9 cellular contexts compared by ENCODE assay signal in genomic region chr17:78082355-78082872, GRCh38. TPM values are rescaled to one million over a fixed set of nuclear protein-coding genes. Genes with fewer than 3 reads are reported as not detected.
DNase-seq lines count a peak whose midpoint lies in the region; TF ChIP-seq lines count a peak whose summit lies in the region.
"Not testable (repeated sequence)": the region's sequence is repeated elsewhere in the genome, so short reads cannot be mapped to it uniquely, and the experiment has no call there.
"Had no signal": no experiment of that assay in that cellular context is flagged by ENCODE, and none has a peak within 500 bp of the region (broad histone marks: within the 10 kb centered on the region; RNA-seq: fewer than 3 reads in every experiment).

No MANE protein-coding gene starts in this region.

- peak overlapping the region; percentile 34 for H3K27ac Mint-ChIP-seq in activated naive CD8-positive, alpha-beta T cell

- H3K9me3 ChIP-seq in esophagus muscularis mucosa, right atrium auricular region: not testable (repeated sequence)

- not testable (repeated sequence) for TF ChIP-seq POLR2A in esophagus muscularis mucosa (IDR thresholded peaks at IDR 0.05; ENCODE audit: low read depth)

- H3K4me3 Mint-ChIP-seq in activated naive CD8-positive, alpha-beta T cell, result not testable (repeated sequence)

- intact Hi-C loops in esophagus muscularis mucosa (cut with DNase I), result not testable (repeated sequence)
- intact Hi-C loops in posterior cingulate gyrus (cut with DNase I), result loop anchor here (10.0 kb wide), 1 partner anchor 172 kb away; no protein-coding TSS in a partner anchor

- H3K27me3 ChIP-seq in esophagus muscularis mucosa, right atrium auricular region: not testable (repeated sequence)

- TF ChIP-seq CTCF in esophagus muscularis mucosa (IDR thresholded peaks at IDR 0.05); right atrium auricular region (IDR thresholded peaks at IDR 0.05): not testable (repeated sequence)

- H3K4me3 ChIP-seq in esophagus muscularis mucosa, right atrium auricular region: not testable (repeated sequence)

- not testable (repeated sequence) for H3K27me3 Mint-ChIP-seq in activated naive CD8-positive, alpha-beta T cell

- DNase-seq in DMS 273 (lab: John Stamatoyannopoulos, UW; ENCODE audit: unreplicated experiment), result peak; percentile 45
- DNase-seq in NCI-H1694 (lab: John Stamatoyannopoulos, UW), result peak; percentile 39
- DNase-seq in OCI-M1 (lab: John Stamatoyannopoulos, UW), result peak; percentile 64
- not testable (repeated sequence) for DNase-seq in esophagus muscularis mucosa (ENCODE audit: extremely low spot score); right atrium auricular region (ENCODE audit: low spot score)
- peak in 8 of 10 donors; percentile 34 to 90 (median 58) for DNase-seq in posterior cingulate gyrus

- H3K36me3 ChIP-seq in esophagus muscularis mucosa (peaks cover 61 to 100% (median 78%) of the 10 kb centered on the region in 4 donors), right atrium auricular region (peaks cover 48% of the 10 kb centered on the region)

- H3K4me1 ChIP-seq in esophagus muscularis mucosa, result peaks cover 0 to 15% (median 5%) of the 10 kb centered on the region in 4 donors
- H3K4me1 ChIP-seq in right atrium auricular region, result peaks cover 0 to 19% of the 10 kb centered on the region in 2 donors

- 65% methylated on average over 5 of the region's 5 CpGs for WGBS in esophagus muscularis mucosa

- H3K9me3 Mint-ChIP-seq in activated naive CD8-positive, alpha-beta T cell (ENCODE audit: low read depth), result not testable (repeated sequence)

- H3K4me1 Mint-ChIP-seq in activated naive CD8-positive, alpha-beta T cell (ENCODE audit: low read depth), result not testable (repeated sequence)

- TF ChIP-seq EP300 in esophagus muscularis mucosa (IDR thresholded peaks at IDR 0.05), result not testable (repeated sequence)

- not testable (repeated sequence) for H3K36me3 Mint-ChIP-seq in activated naive CD8-positive, alpha-beta T cell

- H3K27ac ChIP-seq in esophagus muscularis mucosa (replicated peaks in 1 of 4) (peak overlapping the region in 3 of 4 donors; percentile 7 to 33 (median 32)), right atrium auricular region (peak overlapping the region; percentile 57 to 60)

RNA-seq across cellular contexts. Expression of gene TMC6, which starts 46.1 kb away (rescaled TPM):
- total RNA-seq in esophagus muscularis mucosa, result 10 to 100 TPM; 14.4 to 21.4 (median 18.5) TPM
- 10 to 100 TPM in 1 of 2 donors, 1 to 10 TPM in 1; 7.5 to 41.3 TPM for total RNA-seq in right atrium auricular region
- total RNA-seq: IMR-90, RPMI7951 had no signal

RNA-seq across cellular contexts. Expression of gene TMC8, which starts 48.2 kb away (rescaled TPM):
- total RNA-seq in esophagus muscularis mucosa, result 1 to 10 TPM; 1.3 to 5.3 (median 2.3) TPM
- 1 to 10 TPM; 1.0 to 2.6 TPM for total RNA-seq in right atrium auricular region
- total RNA-seq: IMR-90, RPMI7951 had no signal
